14 cellular contexts compared by ENCODE assay signal in the genomic region with DNA sequence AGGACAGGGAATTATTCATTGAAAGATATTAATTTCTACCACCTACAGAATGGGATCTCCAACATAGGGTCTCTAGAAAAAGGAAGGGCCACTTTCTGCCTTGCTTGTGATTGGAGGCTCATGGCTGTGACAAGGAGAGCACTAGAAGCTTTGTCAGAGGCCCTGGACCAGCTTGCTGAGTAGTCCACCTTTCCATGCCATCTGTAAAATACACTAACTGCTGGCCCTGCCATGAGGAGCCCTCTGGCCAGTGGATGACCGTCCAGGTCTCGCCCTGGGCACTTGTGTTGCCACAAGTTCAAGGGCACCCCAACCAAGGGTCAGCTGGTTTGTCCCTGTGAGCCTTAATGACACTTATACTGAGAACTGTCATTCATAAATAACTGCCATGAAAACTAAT. TPM values are rescaled to one million over a fixed set of nuclear protein-coding genes. Genes with fewer than 3 reads are reported as not detected.
A peak's percentile ranks its signal among the peaks of the same experiment; 100 is the strongest.
DNase-seq lines count a peak whose midpoint lies in the region; TF ChIP-seq lines count a peak whose summit lies in the region.
"Had no signal": no experiment of that assay in that cellular context is flagged by ENCODE, and none has a peak within 500 bp of the region (broad histone marks: within the 10 kb centered on the region; RNA-seq: fewer than 3 reads in every experiment).

No MANE protein-coding gene starts in this region.

- peak; percentile 30 for DNase-seq in activated CD8-positive, alpha-beta memory T cell treated with anti-CD3 and anti-CD28 coated beads for 24 hours
- no peak for DNase-seq in activated CD8-positive, alpha-beta memory T cell treated with anti-CD3 and anti-CD28 coated beads, Interleukin-2, amount 50 U/mL, for 4 hours
- DNase-seq in glutamatergic neuron (no peak), osteocyte (ENCODE audit: extremely low spot score, unreplicated experiment) (no peak), HCEC 1CT (no peak), NCI-H1694 treated with DMSO at 0.1 percent for 48 hours (lab: John Stamatoyannopoulos, UW) (no peak), retina (no peak)
- DNase-seq: DMS 273 treated with DMSO at 0.1 percent for 48 hours, MV-4-11, NCI-H1436, NCI-H2029 treated with DMSO at 0.1 percent for 48 hours, NCI-H2227 treated with DMSO at 0.1 percent for 48 hours, PC-9 had no signal

- H3K4me3 Mint-ChIP-seq in glutamatergic neuron (ENCODE audit: unreplicated experiment) (no peak overlapping the region), osteocyte (ENCODE audit: unreplicated experiment) (peak overlapping the region; percentile 30)
- H3K4me3 Mint-ChIP-seq: GM23338 had no signal

- peak overlapping the region; percentile 49 for H3K27ac Mint-ChIP-seq in glutamatergic neuron (ENCODE audit: unreplicated experiment)
- no peak overlapping the region for H3K27ac Mint-ChIP-seq in osteocyte (ENCODE audit: unreplicated experiment)
- H3K27ac Mint-ChIP-seq: GM23338 had no signal

- peaks cover 7% of the 10 kb centered on the region for H3K4me1 Mint-ChIP-seq in glutamatergic neuron (ENCODE audit: low read depth, unreplicated experiment)
- H3K4me1 Mint-ChIP-seq in osteocyte (ENCODE audit: unreplicated experiment), result peaks cover 16% of the 10 kb centered on the region

- H3K9me3 Mint-ChIP-seq in glutamatergic neuron (ENCODE audit: unreplicated experiment) (no peaks in the 10 kb centered on the region), osteocyte (ENCODE audit: unreplicated experiment) (no peaks in the 10 kb centered on the region)
- H3K9me3 Mint-ChIP-seq: GM23338 had no signal

- TF ChIP-seq CTCF in glutamatergic neuron (IDR thresholded peaks at IDR 0.05; ENCODE audit: partially characterized antibody, unreplicated experiment) (no peak), osteocyte (IDR thresholded peaks at IDR 0.05) (no peak)

- peaks cover 11% of the 10 kb centered on the region for H3K27me3 Mint-ChIP-seq in glutamatergic neuron (ENCODE audit: unreplicated experiment)
- peaks cover 10% of the 10 kb centered on the region for H3K27me3 Mint-ChIP-seq in osteocyte (ENCODE audit: unreplicated experiment)

- H3K36me3 Mint-ChIP-seq in glutamatergic neuron (ENCODE audit: unreplicated experiment) (no peaks in the 10 kb centered on the region), osteocyte (ENCODE audit: unreplicated experiment) (no peaks in the 10 kb centered on the region)

RNA-seq across cellular contexts. Expression of a gene that starts 1.6 kb away (rescaled TPM):
- 4.8 TPM for total RNA-seq in glutamatergic neuron (ENCODE audit: unreplicated experiment)
- total RNA-seq in osteocyte, result 5.5 and 5.9 TPM in 2 replicates
